In the genomic region with DNA sequence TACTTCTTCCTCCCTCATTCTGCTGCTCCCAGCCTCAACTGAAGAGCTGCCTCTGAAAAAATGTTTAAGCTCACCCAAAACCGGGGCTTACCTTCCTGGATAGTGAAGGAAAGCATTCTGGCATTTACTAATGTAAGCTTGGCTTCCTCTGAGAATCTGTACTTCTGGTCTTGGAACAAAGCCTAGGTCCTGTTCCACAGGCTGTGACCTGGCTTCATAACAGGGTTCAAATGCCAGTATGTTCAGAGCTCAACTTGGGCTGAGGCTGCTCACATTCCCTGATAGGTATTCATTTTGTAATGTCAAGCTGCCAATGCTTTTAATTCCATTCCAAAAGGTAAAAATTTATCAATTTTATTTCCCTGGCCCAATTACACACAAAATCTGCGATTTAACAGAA, we compare ENCODE assay signal across 28 cellular contexts.
"Had no signal": no experiment of that assay in that cellular context is flagged by ENCODE, and none has a peak within 500 bp of the region (broad histone marks: within the 10 kb centered on the region; RNA-seq: fewer than 3 reads in every experiment).

No MANE protein-coding gene starts in this region.

- H3K4me3 ChIP-seq: breast epithelium, MG63, PC-9, SJSA1 had no signal

- DNase-seq: activated B cell treated with CpG ODN at 0.5 μM for 24 hours; activated CD4-positive, alpha-beta memory T cell treated with anti-CD3 and anti-CD28 coated beads, Interleukin-2, amount 10 ng/mL, durations not matched to agents 7 days and 5 days; activated CD4-positive, alpha-beta T cell treated with anti-CD3 and anti-CD28 coated beads for 1 hour; activated CD4-positive, alpha-beta T cell treated with anti-CD3 and anti-CD28 coated beads for 48 hours; activated CD8-positive, alpha-beta memory T cell treated with anti-CD3 and anti-CD28 coated beads for 24 hours; activated CD8-positive, alpha-beta memory T cell treated with anti-CD3 and anti-CD28 coated beads, Interleukin-2, amount 10 ng/mL, durations not matched to agents 7 days and 5 days; activated CD8-positive, alpha-beta memory T cell treated with anti-CD3 and anti-CD28 coated beads, Interleukin-2, amount 50 U/mL, for 48 hours; activated effector memory CD4-positive, alpha-beta T cell treated with Interleukin-2 at 50 U/mL for 16 hours; activated naive CD4-positive, alpha-beta T cell treated with anti-CD3 and anti-CD28 coated beads, Interleukin-2, amount 10 ng/mL, durations not matched to agents 7 days and 5 days; activated T-cell treated with anti-CD3 and anti-CD28 coated beads, Interleukin-2, amount 50 U/mL, for 48 hours; amniotic stem cell; aorta; cerebellar nuclear complex; Karpas-422; KBM-7; MG63; NCI-H1048; NCI-H1105 treated with DMSO at 0.1 percent for 48 hours; NCI-H1436; NCI-H1694 treated with DMSO at 0.1 percent for 48 hours; NCI-H2029; NCI-H345; NCI-H524 treated with DMSO at 0.1 percent for 48 hours; PC-9; SHP77 treated with DMSO at 0.1 percent for 48 hours; SK-N-SH had no signal

- H3K9me3 ChIP-seq: MG63, SJSA1, SK-N-SH had no signal

- H3K4me1 ChIP-seq: breast epithelium, SJSA1 had no signal

- H3K36me3 ChIP-seq: breast epithelium, MG63, SJSA1 had no signal

- H3K27ac ChIP-seq: breast epithelium, PC-9, SJSA1 had no signal

- H3K27me3 ChIP-seq: breast epithelium had no signal

- ATAC-seq: activated CD8-positive, alpha-beta memory T cell treated with anti-CD3 and anti-CD28 coated beads, Interleukin-2, amount 10 ng/mL, durations not matched to agents 7 days and 5 days had no signal
